Comparison of ENCODE assay signal across 20 cellular contexts in the genomic region with DNA sequence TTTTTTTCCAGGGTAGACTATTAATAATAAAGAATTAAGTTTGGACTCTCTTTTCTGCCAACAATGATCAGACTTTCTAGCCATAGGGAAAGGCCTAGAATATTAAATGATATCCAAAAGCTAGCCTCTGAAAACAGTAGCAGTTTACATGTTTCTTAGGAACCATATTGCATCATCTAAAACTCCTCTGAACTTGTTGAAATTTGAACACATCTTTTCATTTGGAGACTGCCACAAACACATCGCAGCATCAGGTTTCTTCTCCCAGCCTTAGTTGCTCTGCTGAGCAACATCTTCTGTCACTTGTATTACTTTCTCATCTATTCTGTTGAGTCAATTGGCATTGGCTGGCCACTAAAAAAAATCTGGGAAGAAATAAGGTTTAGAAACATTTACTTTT.
"Had no signal": no experiment of that assay in that cellular context is flagged by ENCODE, and none has a peak within 500 bp of the region (broad histone marks: within the 10 kb centered on the region; RNA-seq: fewer than 3 reads in every experiment).

No MANE protein-coding gene starts in this region.

- H3K4me3 ChIP-seq: esophagus muscularis mucosa, hepatocyte, lung, thoracic aorta, upper lobe of left lung had no signal

- H3K4me2 ChIP-seq: hepatocyte had no signal

- H3K4me1 ChIP-seq: esophagus muscularis mucosa, parathyroid adenoma, upper lobe of left lung had no signal

- H3K4me3 Mint-ChIP-seq: activated CD8-positive, alpha-beta memory T cell treated with anti-CD3 and anti-CD28 coated beads, Interleukin-2, amount 10 ng/mL, durations not matched to agents 7 days and 5 days; activated naive CD8-positive, alpha-beta T cell treated with anti-CD3 and anti-CD28 coated beads, Interleukin-2, amount 10 ng/mL, durations not matched to agents 7 days and 5 days; activated T-helper 17 cell treated with anti-CD3 and anti-CD28 coated beads, Interleukin-2, amount 50 U/mL, for 72 hours; natural killer cell; stimulated activated naive B cell treated with anti-CD40 and anti-IgM and Interleukin-4, amounts not matched to agents 10 μg/mL and 1 μg/mL and 100 μg/mL, for 72 hours had no signal

- H3K9me3 ChIP-seq: esophagus muscularis mucosa, thoracic aorta, upper lobe of left lung had no signal

- H2AFZ ChIP-seq: hepatocyte, parathyroid adenoma had no signal

- DNase-seq: activated CD4-positive, alpha-beta T cell treated with anti-CD3 and anti-CD28 coated beads, Interleukin-2, amount 50 U/mL, for 4 hours; activated CD8-positive, alpha-beta memory T cell treated with anti-CD3 and anti-CD28 coated beads, Interleukin-2, amount 10 ng/mL, durations not matched to agents 7 days and 5 days; activated naive CD4-positive, alpha-beta T cell; activated naive CD8-positive, alpha-beta T cell treated with anti-CD3 and anti-CD28 coated beads, Interleukin-2, amount 10 ng/mL, durations not matched to agents 7 days and 5 days; anterior cingulate cortex; brain microvascular endothelial cell; cortex of kidney; effector CD4-positive, alpha-beta T cell; foreskin keratinocyte; natural killer cell; stimulated activated naive B cell treated with anti-CD40 and anti-IgM and Interleukin-4, amounts not matched to agents 10 μg/mL and 1 μg/mL and 100 μg/mL, for 72 hours; upper lobe of left lung; WERI-Rb-1 had no signal

- H3K9me3 Mint-ChIP-seq: activated naive CD8-positive, alpha-beta T cell treated with anti-CD3 and anti-CD28 coated beads, Interleukin-2, amount 10 ng/mL, durations not matched to agents 7 days and 5 days; activated T-helper 17 cell treated with anti-CD3 and anti-CD28 coated beads, Interleukin-2, amount 50 U/mL, for 72 hours; natural killer cell; stimulated activated naive B cell treated with anti-CD40 and anti-IgM and Interleukin-4, amounts not matched to agents 10 μg/mL and 1 μg/mL and 100 μg/mL, for 72 hours had no signal

- ATAC-seq: activated CD8-positive, alpha-beta memory T cell treated with anti-CD3 and anti-CD28 coated beads, Interleukin-2, amount 10 ng/mL, durations not matched to agents 7 days and 5 days; activated T-helper 17 cell treated with anti-CD3 and anti-CD28 coated beads, Interleukin-2, amount 50 U/mL, for 72 hours; foreskin keratinocyte; left lobe of liver; natural killer cell; stimulated activated naive B cell treated with anti-CD40 and anti-IgM and Interleukin-4, amounts not matched to agents 10 μg/mL and 1 μg/mL and 100 μg/mL, for 72 hours had no signal

- H3K36me3 ChIP-seq: brain microvascular endothelial cell, WERI-Rb-1 had no signal

- H3K9ac ChIP-seq: parathyroid adenoma had no signal

- H3K79me2 ChIP-seq: hepatocyte, parathyroid adenoma had no signal

- H3K27ac Mint-ChIP-seq: activated CD8-positive, alpha-beta memory T cell treated with anti-CD3 and anti-CD28 coated beads, Interleukin-2, amount 10 ng/mL, durations not matched to agents 7 days and 5 days; activated naive CD8-positive, alpha-beta T cell treated with anti-CD3 and anti-CD28 coated beads, Interleukin-2, amount 10 ng/mL, durations not matched to agents 7 days and 5 days; activated T-helper 17 cell treated with anti-CD3 and anti-CD28 coated beads, Interleukin-2, amount 50 U/mL, for 72 hours; stimulated activated naive B cell treated with anti-CD40 and anti-IgM and Interleukin-4, amounts not matched to agents 10 μg/mL and 1 μg/mL and 100 μg/mL, for 72 hours had no signal

- H3K27ac ChIP-seq: brain microvascular endothelial cell, esophagus muscularis mucosa, foreskin keratinocyte, hepatocyte, parathyroid adenoma, thoracic aorta, upper lobe of left lung, WERI-Rb-1 had no signal

- H3K27me3 Mint-ChIP-seq: activated CD8-positive, alpha-beta memory T cell treated with anti-CD3 and anti-CD28 coated beads, Interleukin-2, amount 10 ng/mL, durations not matched to agents 7 days and 5 days; activated naive CD8-positive, alpha-beta T cell treated with anti-CD3 and anti-CD28 coated beads, Interleukin-2, amount 10 ng/mL, durations not matched to agents 7 days and 5 days; activated T-helper 17 cell treated with anti-CD3 and anti-CD28 coated beads, Interleukin-2, amount 50 U/mL, for 72 hours; stimulated activated naive B cell treated with anti-CD40 and anti-IgM and Interleukin-4, amounts not matched to agents 10 μg/mL and 1 μg/mL and 100 μg/mL, for 72 hours had no signal

- H3K27me3 ChIP-seq: brain microvascular endothelial cell, esophagus muscularis mucosa, foreskin keratinocyte, hepatocyte, upper lobe of left lung had no signal

- H3K4me1 Mint-ChIP-seq: activated CD8-positive, alpha-beta memory T cell treated with anti-CD3 and anti-CD28 coated beads, Interleukin-2, amount 10 ng/mL, durations not matched to agents 7 days and 5 days; activated naive CD8-positive, alpha-beta T cell treated with anti-CD3 and anti-CD28 coated beads, Interleukin-2, amount 10 ng/mL, durations not matched to agents 7 days and 5 days; activated T-helper 17 cell treated with anti-CD3 and anti-CD28 coated beads, Interleukin-2, amount 50 U/mL, for 72 hours; natural killer cell; stimulated activated naive B cell treated with anti-CD40 and anti-IgM and Interleukin-4, amounts not matched to agents 10 μg/mL and 1 μg/mL and 100 μg/mL, for 72 hours had no signal
